Comparison of ENCODE assay signal across 8 cellular contexts in the genomic region with DNA sequence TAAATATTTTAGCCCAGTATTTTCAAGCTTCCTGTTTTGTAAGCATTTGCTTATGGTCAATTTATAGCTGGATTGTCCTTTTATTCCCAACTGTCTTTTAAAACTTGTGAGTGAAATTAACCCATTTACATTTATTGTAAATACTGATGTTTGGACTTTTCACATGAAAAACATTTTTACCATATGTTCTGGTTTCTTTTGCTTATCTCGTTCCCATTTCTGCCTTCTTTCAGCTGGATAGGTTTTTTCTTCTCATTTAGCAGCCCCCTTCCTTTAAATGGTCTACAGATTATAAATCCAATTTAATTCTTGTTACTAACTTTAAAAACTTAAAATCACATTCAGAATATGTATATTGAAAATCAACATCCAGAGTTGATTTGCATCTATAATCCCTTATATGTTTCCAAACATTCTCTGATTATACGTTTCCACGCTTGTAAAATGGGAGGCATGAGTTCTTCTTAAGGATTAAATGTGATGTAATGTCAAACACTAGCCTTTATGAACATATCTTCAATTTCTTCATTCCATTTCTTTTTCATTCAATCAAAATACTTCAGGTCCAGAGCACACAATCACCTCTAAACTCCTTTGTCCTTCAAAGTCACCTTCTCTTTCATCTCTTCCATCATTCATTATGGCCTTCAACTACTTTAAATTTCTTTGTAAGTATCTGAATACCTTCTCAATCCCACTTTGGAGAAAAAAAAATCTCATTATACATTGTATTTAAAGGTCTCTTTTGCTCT. TPM values are rescaled to one million over a fixed set of nuclear protein-coding genes. Genes with fewer than 3 reads are reported as not detected.
DNase-seq lines count a peak whose midpoint lies in the region; ATAC-seq and TF ChIP-seq lines count a peak whose summit lies in the region.

No MANE protein-coding gene starts in this region.

- peaks cover 4 to 40% (median 21%) of the 10 kb centered on the region in 11 donors for H3K9me3 Mint-ChIP-seq in naive thymus-derived CD4-positive, alpha-beta T cell

- POLR2A ChIA-PET in A673 (lab: Charles Lee; ENCODE audit: low non-redundant PET): interaction anchor here (0.6 to 1.1 kb wide), 3 partner anchors 265 to 697 kb away, joined by 3 to 4 read pairs (median 3); no protein-coding TSS in a partner anchor
- POLR2A ChIA-PET in naive thymus-derived CD4-positive, alpha-beta T cell (lab: Charles Lee): interaction anchor here (0.6 to 5.1 kb wide), 37 partner anchors 9 to 1685 kb away, joined by 3 to 97 read pairs (median 5); partner anchors contain the start of genes C2orf68, CHMP3, IMMT and MAT2A

- intact Hi-C loops in A673 (cut with micrococcal nuclease; ENCODE audit: unreplicated experiment): loop anchor here (1.0 kb wide), 1 partner anchor 245 kb away; the partner anchor contains the start of gene IMMT
- intact Hi-C loops in naive thymus-derived CD4-positive, alpha-beta T cell (cut with micrococcal nuclease): loop anchor here (1.0 to 10.0 kb wide), 9 partner anchors 29 to 1113 kb away; partner anchors contain the start of genes C2orf68 (in 1 of the 2), RNF103 (in 1 of the 2), TGOLN2 (in 1 of the 2) and TMEM150A (in 1 of the 2)

- in situ Hi-C loops in brain microvascular endothelial cell (cut with HindIII; ENCODE audit: low pct_ligation_motif_present, low sequenced_read_pairs): no loop called here

- H3K36me3 Mint-ChIP-seq in naive thymus-derived CD4-positive, alpha-beta T cell: peaks cover 10 to 50% (median 31%) of the 10 kb centered on the region in 5 donors

- DNase-seq in A673 (ENCODE audit: low spot score) (no peak), brain microvascular endothelial cell (no peak), activated gamma-delta T cell treated with Interleukin-2 at 50 U/mL for 16 hours (no peak), NCI-H1930 (lab: John Stamatoyannopoulos, UW) (no peak), UCSD-AML1 (lab: John Stamatoyannopoulos, UW; ENCODE audit: unreplicated experiment) (no peak)
- DNase-seq in Jurkat, Clone E6-1 (ENCODE audit: low read depth, low spot score): peak; percentile 9
- DNase-seq in naive thymus-derived CD4-positive, alpha-beta T cell: peak in 2 of 9 donors; percentile 6 to 9

- no peak for TF ChIP-seq CTCF in A673 (conservative IDR thresholded peaks at IDR 0.05; ENCODE audit: low read depth, low read length)
- TF ChIP-seq CTCF in brain microvascular endothelial cell (IDR thresholded peaks at IDR 0.05; ENCODE audit: low read depth, low read length, missing control alignments): no peak

- CTCF ChIA-PET in A673 (lab: Charles Lee): no interaction called here
- CTCF ChIA-PET in naive thymus-derived CD4-positive, alpha-beta T cell (lab: Charles Lee): interaction anchor here (0.6 to 1.3 kb wide), 7 partner anchors 17 to 219 kb away, joined by 3 to 5 read pairs (median 3); no protein-coding TSS in a partner anchor

- H3K4me3 Mint-ChIP-seq in naive thymus-derived CD4-positive, alpha-beta T cell: peak overlapping the region; percentile 83 to 99 (median 92)

- ATAC-seq in naive thymus-derived CD4-positive, alpha-beta T cell: no peak
- no peak for ATAC-seq in HG03135 (IDR thresholded peaks at IDR 0.05; ENCODE audit: unreplicated experiment)

- peaks cover 28 to 44% (median 37%) of the 10 kb centered on the region in 7 donors for H3K4me1 Mint-ChIP-seq in naive thymus-derived CD4-positive, alpha-beta T cell

- H3K27me3 ChIP-seq in A673 (replicated peaks; ENCODE audit: insufficient read depth, low read depth, low read length, poor library complexity): no peaks in the 10 kb centered on the region
- H3K27me3 ChIP-seq in brain microvascular endothelial cell (replicated peaks): no peaks in the 10 kb centered on the region
- no peaks in the 10 kb centered on the region for H3K27me3 ChIP-seq in naive thymus-derived CD4-positive, alpha-beta T cell (ENCODE audit: control insufficient read depth in 2 of 2, insufficient read depth in 2 of 2, low read length in 2 of 2)

- H3K27ac Mint-ChIP-seq in naive thymus-derived CD4-positive, alpha-beta T cell: peak overlapping the region; percentile 97 to 99 (median 99)

- peaks cover 0 to 12% (median 0%) of the 10 kb centered on the region in 5 donors for H3K27me3 Mint-ChIP-seq in naive thymus-derived CD4-positive, alpha-beta T cell

- H3K27ac ChIP-seq in A673 (ENCODE audit: low read depth, low read length, poor library complexity, severe bottlenecking) (peak overlapping the region; percentile 99), brain microvascular endothelial cell (peak overlapping the region; percentile 99)
- H3K27ac ChIP-seq in naive thymus-derived CD4-positive, alpha-beta T cell (ENCODE audit: low read depth, low read length): peak overlapping the region; percentile 78

- peaks cover 33% of the 10 kb centered on the region for H3K9me3 ChIP-seq in A673 (ENCODE audit: low read depth, low read length, poor library complexity, severe bottlenecking)
- H3K9me3 ChIP-seq in naive thymus-derived CD4-positive, alpha-beta T cell (ENCODE audit: control insufficient read depth in 2 of 3, low read length in 3 of 3): peaks cover 0 to 9% (median 8%) of the 10 kb centered on the region in 3 experiments

- H3K36me3 ChIP-seq in A673 (ENCODE audit: insufficient read depth, low read length, poor library complexity, severe bottlenecking): peaks cover 5% of the 10 kb centered on the region
- no peaks in the 10 kb centered on the region for H3K36me3 ChIP-seq in brain microvascular endothelial cell (replicated peaks)
- peaks cover 0 to 8% (median 3%) of the 10 kb centered on the region in 3 experiments for H3K36me3 ChIP-seq in naive thymus-derived CD4-positive, alpha-beta T cell (ENCODE audit: control insufficient read depth in 2 of 3, insufficient read depth in 3 of 3, low read length in 3 of 3)

- H3K4me3 ChIP-seq in A673 (ENCODE audit: low read depth, low read length, poor library complexity, severe bottlenecking) (no peak overlapping the region), brain microvascular endothelial cell (ENCODE audit: low read depth, low read length) (no peak overlapping the region)
- no peak overlapping the region for H3K4me3 ChIP-seq in Jurkat, Clone E6-1 (ENCODE audit: low read length)
- peak overlapping the region; percentile 33 for H3K4me3 ChIP-seq in naive thymus-derived CD4-positive, alpha-beta T cell (ENCODE audit: low read length)

- BruUV-seq in A673 (replicated peaks; lab: Mats Ljungman, UMichigan): no TSS peak

- peaks cover 17% of the 10 kb centered on the region for H3K4me1 ChIP-seq in A673 (ENCODE audit: insufficient read depth, low read length, poor library complexity, severe bottlenecking)
- H3K4me1 ChIP-seq in naive thymus-derived CD4-positive, alpha-beta T cell (ENCODE audit: control insufficient read depth in 2 of 2, insufficient read depth in 2 of 2, low read length in 2 of 2): peaks cover 24 to 28% of the 10 kb centered on the region in 2 donors

RNA-seq across cellular contexts. Expression of gene KDM3A, which starts 1.1 kb away (rescaled TPM):
- total RNA-seq in A673 (2021): 40.7 and 43.8 TPM in 2 replicates
- 23.7 TPM for polyA plus RNA-seq in Jurkat, Clone E6-1 (2012; ENCODE audit: insufficient read depth, insufficient read length)
- total RNA-seq in naive thymus-derived CD4-positive, alpha-beta T cell: 100 to 1,000 TPM; 132 to 191 (median 169) TPM
- polyA plus RNA-seq in naive thymus-derived CD4-positive, alpha-beta T cell: 10 to 100 TPM; 17.7 to 50.7 TPM
